ENCODE assay signal across 9 cellular contexts in genomic region chr2:181790716-181791649, GRCh38.
DNase-seq lines count a peak whose midpoint lies in the region; ATAC-seq and TF ChIP-seq lines count a peak whose summit lies in the region.
"Had no signal": no experiment of that assay in that cellular context is flagged by ENCODE, and none has a peak within 500 bp of the region (broad histone marks: within the 10 kb centered on the region; RNA-seq: fewer than 3 reads in every experiment).

No MANE protein-coding gene starts in this region.

- 66% methylated on average over 10 of the region's 10 CpGs for WGBS in smooth muscle cell (ENCODE audit: low lambda C conversion rate)

- H4K20me1 ChIP-seq in OCI-LY3 (ENCODE audit: insufficient read depth, low read length) (no peaks in the 10 kb centered on the region), smooth muscle cell (ENCODE audit: low read depth) (no peaks in the 10 kb centered on the region)

- peaks cover 5% of the 10 kb centered on the region for H3F3A ChIP-seq in smooth muscle cell (ENCODE audit: low read depth)

- H3K79me2 ChIP-seq in OCI-LY3 (ENCODE audit: low read length), result no peaks in the 10 kb centered on the region
- H3K79me2 ChIP-seq in smooth muscle cell (ENCODE audit: low read depth), result no peaks in the 10 kb centered on the region

- H3K4me3 ChIP-seq in OCI-LY3 (ENCODE audit: low read length), result peak overlapping the region; percentile 31
- H3K4me3 ChIP-seq in smooth muscle cell, result no peak overlapping the region
- H3K4me3 ChIP-seq: gastrocnemius medialis had no signal

- H3K9ac ChIP-seq in OCI-LY3 (ENCODE audit: low read length) (no peak overlapping the region), smooth muscle cell (ENCODE audit: low read depth) (peak overlapping the region; percentile 76)

- DNase-seq in stimulated activated CD4-positive, alpha-beta T cell treated with anti-CD3 and anti-CD28 coated beads, Interleukin-4, amount 100 ng/mL, for 24 hours, result peak; percentile 25
- DNase-seq in stimulated activated CD4-positive, alpha-beta T cell treated with anti-CD3 and anti-CD28 coated beads, Interleukin-4, amount 100 ng/mL, for 1 hour, result no peak
- peak; percentile 99 for DNase-seq in dermis blood vessel endothelial cell
- no peak for DNase-seq in smooth muscle cell (lab: John Stamatoyannopoulos, UW; ENCODE audit: unreplicated experiment)
- no peak for DNase-seq in effector CD4-positive, alpha-beta T cell
- no peak for DNase-seq in HuH-7 (ENCODE audit: low spot score)
- DNase-seq: gastrocnemius medialis had no signal

- H2AFZ ChIP-seq in OCI-LY3 (ENCODE audit: low read depth, low read length) (peak overlapping the region; percentile 62), smooth muscle cell (ENCODE audit: low read depth) (no peak overlapping the region)

- H3K27me3 ChIP-seq in OCI-LY3 (ENCODE audit: low read depth, low read length) (peaks cover 4% of the 10 kb centered on the region; the same call in 1 of the 2 replicates), smooth muscle cell (ENCODE audit: low read depth) (no peaks in the 10 kb centered on the region)
- H3K27me3 ChIP-seq: gastrocnemius medialis had no signal

- ATAC-seq in HG02884 (IDR thresholded peaks at IDR 0.05; ENCODE audit: unreplicated experiment), result peak; percentile 94

- peaks cover 7% of the 10 kb centered on the region; the same call in 1 of the 2 replicates for H3K9me3 ChIP-seq in OCI-LY3 (ENCODE audit: insufficient read depth, low read length)
- no peaks in the 10 kb centered on the region for H3K9me3 ChIP-seq in smooth muscle cell (replicated peaks; ENCODE audit: low read depth)
- H3K9me3 ChIP-seq: gastrocnemius medialis had no signal

- H3K27ac ChIP-seq in OCI-LY3 (ENCODE audit: low read length) (no peak overlapping the region), smooth muscle cell (ENCODE audit: low read depth) (peak overlapping the region; percentile 94)
- H3K27ac ChIP-seq: gastrocnemius medialis had no signal

- H3K4me1 ChIP-seq in OCI-LY3 (ENCODE audit: low read length), result peaks cover 28% of the 10 kb centered on the region
- H3K4me1 ChIP-seq in smooth muscle cell (ENCODE audit: low read depth), result no peaks in the 10 kb centered on the region
- H3K4me1 ChIP-seq: gastrocnemius medialis had no signal

- peaks cover 3% of the 10 kb centered on the region for H3K36me3 ChIP-seq in OCI-LY3 (replicated peaks; ENCODE audit: low read depth, low read length)
- no peaks in the 10 kb centered on the region for H3K36me3 ChIP-seq in smooth muscle cell (ENCODE audit: low read depth)
- H3K36me3 ChIP-seq: gastrocnemius medialis had no signal

- no peak for TF ChIP-seq CTCF in OCI-LY3 (IDR thresholded peaks at IDR 0.05; ENCODE audit: low read depth, low read length)
- TF ChIP-seq CTCF in smooth muscle cell (IDR thresholded peaks at IDR 0.05; ENCODE audit: borderline replicate concordance, insufficient read depth, poor library complexity, severe bottlenecking), result no peak

- H3K4me2 ChIP-seq in OCI-LY3 (ENCODE audit: low read length), result peak overlapping the region; percentile 58
- peak overlapping the region; percentile 34 for H3K4me2 ChIP-seq in smooth muscle cell

Comparison
In these comparisons a context has a peak if more than half of its experiments do, and no peak if none do; other contexts are left out.
1. DNase-seq: peak in stimulated activated CD4-positive, alpha-beta T cell treated with anti-CD3 and anti-CD28 coated beads, Interleukin-4, amount 100 ng/mL, for 24 hours (single experiment) and dermis blood vessel endothelial cell (single experiment); none in stimulated activated CD4-positive, alpha-beta T cell treated with anti-CD3 and anti-CD28 coated beads, Interleukin-4, amount 100 ng/mL, for 1 hour (single experiment), smooth muscle cell (single experiment), effector CD4-positive, alpha-beta T cell (single experiment) and HuH-7 (single experiment).